Comparison of ENCODE assay signal across 28 cellular contexts in genomic region chr1:110305875-110306420, GRCh38.
"Had no signal": no experiment of that assay in that cellular context is flagged by ENCODE, and none has a peak within 500 bp of the region (broad histone marks: within the 10 kb centered on the region; RNA-seq: fewer than 3 reads in every experiment).

No MANE protein-coding gene starts in this region.

- H3K27ac ChIP-seq: ascending aorta, KMS-11 had no signal

- DNase-seq: activated CD4-positive, alpha-beta T cell treated with anti-CD3 and anti-CD28 coated beads for 48 hours; activated CD4-positive, alpha-beta T cell treated with anti-CD3 and anti-CD28 coated beads, Interleukin-2, amount 50 U/mL, for 4 hours; activated CD4-positive, CD25-positive, alpha-beta regulatory T cell treated with anti-CD3 and anti-CD28 coated beads, Interleukin-2, amount 50 U/mL, for 72 hours; activated CD8-positive, alpha-beta memory T cell treated with anti-CD3 and anti-CD28 coated beads, Interleukin-2, amount 50 U/mL, for 48 hours; activated CD8-positive, alpha-beta T cell treated with anti-CD3 and anti-CD28 coated beads, Interleukin-2, amount 10 ng/mL, durations not matched to agents 7 days and 5 days; activated effector memory CD4-positive, alpha-beta T cell treated with Interleukin-2 at 50 U/mL for 16 hours; activated naive CD4-positive, alpha-beta T cell; activated T-cell treated with anti-CD3 and anti-CD28 coated beads, Interleukin-2, amount 50 U/mL, for 1 hour; amniotic stem cell; NCI-H1048; NCI-H1417; NCI-H1930; NCI-H345; NCI-H510A treated with DMSO at 0.1 percent for 48 hours; NCI-H69; NK-92 treated with Interleukin-12 subunit alpha and Interleukin-12 subunit beta, amount 100 ng/mL, for 24 hours; OCI-M1; RPMI8226; SK-N-SH had no signal

- H3K4me1 ChIP-seq: ascending aorta had no signal

- H3K27me3 ChIP-seq: ascending aorta had no signal

- ATAC-seq: activated CD8-positive, alpha-beta T cell treated with anti-CD3 and anti-CD28 coated beads, Interleukin-2, amount 10 ng/mL, durations not matched to agents 7 days and 5 days; Panc1; Right ventricle myocardium inferior; WTC11 had no signal

- H3K9me3 ChIP-seq: ascending aorta, SK-N-SH had no signal

- H3K9me3 Mint-ChIP-seq: activated naive CD4-positive, alpha-beta T cell treated with anti-CD3 and anti-CD28 coated beads, Interleukin-2, amount 50 U/mL, for 24 hours; brain; central memory CD8-positive, alpha-beta T cell; T-helper 1 cell treated with Interleukin-12 subunit alpha and Interleukin-12 subunit beta and Interleukin-4 antibody, amounts not matched to agents 30 μg/mL and 1 μg/mL, for 36 hours; WTC11 had no signal

- H3K4me1 Mint-ChIP-seq: activated naive CD4-positive, alpha-beta T cell treated with anti-CD3 and anti-CD28 coated beads, Interleukin-2, amount 50 U/mL, for 24 hours; central memory CD8-positive, alpha-beta T cell had no signal

- H3K4me3 Mint-ChIP-seq: activated CD8-positive, alpha-beta T cell treated with anti-CD3 and anti-CD28 coated beads, Interleukin-2, amount 10 ng/mL, durations not matched to agents 7 days and 5 days; activated naive CD4-positive, alpha-beta T cell treated with anti-CD3 and anti-CD28 coated beads, Interleukin-2, amount 50 U/mL, for 24 hours; brain; central memory CD8-positive, alpha-beta T cell; T-helper 1 cell treated with Interleukin-12 subunit alpha and Interleukin-12 subunit beta and Interleukin-4 antibody, amounts not matched to agents 30 μg/mL and 1 μg/mL, for 36 hours; WTC11 had no signal

- H3K36me3 Mint-ChIP-seq: brain, WTC11 had no signal

- H3K36me3 ChIP-seq: ascending aorta had no signal

- H3K4me3 ChIP-seq: ascending aorta had no signal

- H3K9ac ChIP-seq: KMS-11, SK-N-SH had no signal

- H3K4me2 ChIP-seq: KMS-11, SK-N-SH had no signal

- H3K27ac Mint-ChIP-seq: activated CD8-positive, alpha-beta T cell treated with anti-CD3 and anti-CD28 coated beads, Interleukin-2, amount 10 ng/mL, durations not matched to agents 7 days and 5 days; activated naive CD4-positive, alpha-beta T cell treated with anti-CD3 and anti-CD28 coated beads, Interleukin-2, amount 50 U/mL, for 24 hours; brain; T-helper 1 cell treated with Interleukin-12 subunit alpha and Interleukin-12 subunit beta and Interleukin-4 antibody, amounts not matched to agents 30 μg/mL and 1 μg/mL, for 36 hours; WTC11 had no signal

- H3K27me3 Mint-ChIP-seq: activated naive CD4-positive, alpha-beta T cell treated with anti-CD3 and anti-CD28 coated beads, Interleukin-2, amount 50 U/mL, for 24 hours had no signal
